ENCODE assay signal across 20 cellular contexts in the genomic region with DNA sequence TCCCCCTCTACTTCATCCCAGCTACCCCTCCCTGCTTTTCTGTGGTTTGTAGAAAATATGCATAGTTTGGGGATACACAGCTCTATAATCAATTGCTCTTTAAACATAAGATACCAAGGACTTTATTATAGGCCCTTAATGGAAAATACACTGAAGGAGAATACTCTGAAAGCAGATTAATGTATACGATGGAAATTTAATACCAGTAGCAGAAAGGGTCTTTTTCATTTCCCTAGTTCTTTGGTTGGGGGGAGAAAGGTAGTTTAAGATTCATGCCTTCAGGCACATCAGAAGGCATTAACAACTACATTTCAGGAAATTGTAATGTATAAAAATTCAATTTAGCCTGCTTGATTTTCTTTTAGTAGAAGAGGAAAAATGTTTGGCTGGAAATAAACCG.
"Had no signal": no experiment of that assay in that cellular context is flagged by ENCODE, and none has a peak within 500 bp of the region (broad histone marks: within the 10 kb centered on the region; RNA-seq: fewer than 3 reads in every experiment).

No MANE protein-coding gene starts in this region.

- H3K27ac Mint-ChIP-seq: activated CD4-positive, alpha-beta memory T cell treated with anti-CD3 and anti-CD28 coated beads for 36 hours; activated naive CD4-positive, alpha-beta T cell treated with anti-CD3 and anti-CD28 coated beads for 36 hours; activated naive CD8-positive, alpha-beta T cell treated with anti-CD3 and anti-CD28 coated beads, Interleukin-2, amount 10 ng/mL, durations not matched to agents 7 days and 5 days; activated T-cell treated with anti-CD3 and anti-CD28 coated beads, Interleukin-2, amount 50 U/mL, for 72 hours; dendritic cell treated with granulocyte-macrophage colony-stimulating factor and Interleukin-4, amounts not matched to agents 40 ng/mL and 50 ng/mL, for 4 days; immature natural killer cell; naive thymus-derived CD4-positive, alpha-beta T cell; T-helper 17 cell had no signal

- DNase-seq: activated CD4-positive, alpha-beta memory T cell treated with anti-CD3 and anti-CD28 coated beads for 36 hours; activated CD4-positive, alpha-beta T cell treated with anti-CD3 and anti-CD28 coated beads for 48 hours; activated effector memory CD4-positive, alpha-beta T cell treated with Interleukin-2 at 50 U/mL for 16 hours; activated naive CD4-positive, alpha-beta T cell treated with anti-CD3 and anti-CD28 coated beads for 36 hours; activated naive CD8-positive, alpha-beta T cell treated with anti-CD3 and anti-CD28 coated beads, Interleukin-2, amount 10 ng/mL, durations not matched to agents 7 days and 5 days; activated T-cell treated with anti-CD3 and anti-CD28 coated beads, Interleukin-2, amount 50 U/mL, for 72 hours; amniotic stem cell; effector CD4-positive, alpha-beta T cell; foreskin fibroblast; immature natural killer cell; left lung; naive thymus-derived CD4-positive, alpha-beta T cell; pancreas; psoas muscle; stimulated activated CD4-positive, alpha-beta T cell treated with anti-CD3 and anti-CD28 coated beads, Interleukin-4, amount 100 ng/mL, for 24 hours; stimulated activated naive CD8-positive, alpha-beta T cell treated with anti-CD3 and anti-CD28 coated beads, Interleukin-15, Interleukin-2, amounts not matched to agents 100 U/mL and 50 U/mL, for 24 hours; T-helper 17 cell; thyroid gland; upper lobe of right lung had no signal

- H3K9me3 Mint-ChIP-seq: activated CD4-positive, alpha-beta memory T cell treated with anti-CD3 and anti-CD28 coated beads for 36 hours; activated naive CD8-positive, alpha-beta T cell treated with anti-CD3 and anti-CD28 coated beads, Interleukin-2, amount 10 ng/mL, durations not matched to agents 7 days and 5 days; activated T-cell treated with anti-CD3 and anti-CD28 coated beads, Interleukin-2, amount 50 U/mL, for 72 hours had no signal

- H3K4me1 Mint-ChIP-seq: activated naive CD8-positive, alpha-beta T cell treated with anti-CD3 and anti-CD28 coated beads, Interleukin-2, amount 10 ng/mL, durations not matched to agents 7 days and 5 days; naive thymus-derived CD4-positive, alpha-beta T cell; T-helper 17 cell had no signal

- H3K27ac ChIP-seq: left lung, pancreas, psoas muscle, thyroid gland, upper lobe of right lung had no signal

- H3K36me3 Mint-ChIP-seq: activated CD4-positive, alpha-beta memory T cell treated with anti-CD3 and anti-CD28 coated beads for 36 hours; activated naive CD8-positive, alpha-beta T cell treated with anti-CD3 and anti-CD28 coated beads, Interleukin-2, amount 10 ng/mL, durations not matched to agents 7 days and 5 days; naive thymus-derived CD4-positive, alpha-beta T cell had no signal

- H3K27me3 Mint-ChIP-seq: activated CD4-positive, alpha-beta memory T cell treated with anti-CD3 and anti-CD28 coated beads for 36 hours; activated naive CD8-positive, alpha-beta T cell treated with anti-CD3 and anti-CD28 coated beads, Interleukin-2, amount 10 ng/mL, durations not matched to agents 7 days and 5 days; T-helper 17 cell had no signal

- ATAC-seq: activated T-cell treated with anti-CD3 and anti-CD28 coated beads, Interleukin-2, amount 50 U/mL, for 72 hours; naive thymus-derived CD4-positive, alpha-beta T cell; stimulated activated naive CD8-positive, alpha-beta T cell treated with anti-CD3 and anti-CD28 coated beads, Interleukin-15, Interleukin-2, amounts not matched to agents 100 U/mL and 50 U/mL, for 24 hours; T-helper 17 cell had no signal

- H3K4me3 Mint-ChIP-seq: activated CD4-positive, alpha-beta memory T cell treated with anti-CD3 and anti-CD28 coated beads for 36 hours; activated naive CD4-positive, alpha-beta T cell treated with anti-CD3 and anti-CD28 coated beads for 36 hours; activated naive CD8-positive, alpha-beta T cell treated with anti-CD3 and anti-CD28 coated beads, Interleukin-2, amount 10 ng/mL, durations not matched to agents 7 days and 5 days; activated T-cell treated with anti-CD3 and anti-CD28 coated beads, Interleukin-2, amount 50 U/mL, for 72 hours; dendritic cell treated with granulocyte-macrophage colony-stimulating factor and Interleukin-4, amounts not matched to agents 40 ng/mL and 50 ng/mL, for 4 days; naive thymus-derived CD4-positive, alpha-beta T cell; T-helper 17 cell had no signal
